In the genomic region with DNA sequence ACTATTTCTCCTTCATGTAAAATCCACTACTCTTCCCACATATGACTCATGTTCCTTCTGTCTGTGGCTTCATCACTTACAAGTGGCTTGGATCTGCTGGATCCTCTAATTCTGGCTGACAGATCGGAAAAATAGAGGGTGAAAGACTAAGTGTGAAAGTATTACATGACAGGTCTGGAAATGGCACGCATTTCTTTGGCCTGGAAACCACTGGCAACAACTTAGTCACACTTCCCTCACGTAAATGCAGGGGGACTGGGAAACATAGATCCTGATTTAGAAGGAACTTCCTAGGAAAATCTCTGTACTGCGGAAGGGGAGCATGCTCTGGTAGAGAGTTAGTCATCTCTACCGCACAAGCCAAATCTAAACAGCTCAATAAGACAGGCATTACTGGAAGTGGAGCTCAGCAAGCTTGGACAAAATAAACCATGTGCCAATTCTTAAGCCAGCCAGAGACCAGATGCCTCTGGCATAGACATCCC, we compare ENCODE assay signal across 10 cellular contexts.
DNase-seq lines count a peak whose midpoint lies in the region; ATAC-seq and TF ChIP-seq lines count a peak whose summit lies in the region.
"Had no signal": no experiment of that assay in that cellular context is flagged by ENCODE, and none has a peak within 500 bp of the region (broad histone marks: within the 10 kb centered on the region; RNA-seq: fewer than 3 reads in every experiment).

No MANE protein-coding gene starts in this region.

- H3K4me3 Mint-ChIP-seq in activated naive CD8-positive, alpha-beta T cell treated with anti-CD3 and anti-CD28 coated beads, Interleukin-2, amount 50 U/mL, for 24 hours, result no peak overlapping the region

- H3K27me3 Mint-ChIP-seq in activated naive CD8-positive, alpha-beta T cell treated with anti-CD3 and anti-CD28 coated beads, Interleukin-2, amount 50 U/mL, for 24 hours, result no peaks in the 10 kb centered on the region

- no peak overlapping the region for H3K27ac Mint-ChIP-seq in activated naive CD8-positive, alpha-beta T cell treated with anti-CD3 and anti-CD28 coated beads, Interleukin-2, amount 50 U/mL, for 24 hours

- no peaks in the 10 kb centered on the region for H3K36me3 Mint-ChIP-seq in activated naive CD8-positive, alpha-beta T cell treated with anti-CD3 and anti-CD28 coated beads, Interleukin-2, amount 50 U/mL, for 24 hours (ENCODE audit: low read depth)

- no peak for TF ChIP-seq CTCF in omental fat pad (IDR thresholded peaks at IDR 0.05)

- peak; percentile 4 for DNase-seq in Ammon's horn (ENCODE audit: low spot score)
- peak; percentile 5 for DNase-seq in RKO (ENCODE audit: low spot score)
- DNase-seq in fibroblast of gingiva (ENCODE audit: low read depth), result peak; percentile 98
- no peak for DNase-seq in omental fat pad (ENCODE audit: low spot score)
- no peak for DNase-seq in activated naive CD8-positive, alpha-beta T cell treated with anti-CD3 and anti-CD28 coated beads, Interleukin-2, amount 50 U/mL, for 24 hours
- DNase-seq in DMS53 treated with DMSO at 0.1 percent for 48 hours (lab: John Stamatoyannopoulos, UW; ENCODE audit: unreplicated experiment), result no peak
- DNase-seq: NCI-H2081 treated with DMSO at 0.1 percent for 48 hours, right lobe of liver had no signal

- H3K9me3 Mint-ChIP-seq in activated naive CD8-positive, alpha-beta T cell treated with anti-CD3 and anti-CD28 coated beads, Interleukin-2, amount 50 U/mL, for 24 hours, result no peaks in the 10 kb centered on the region

- H3K4me1 Mint-ChIP-seq in activated naive CD8-positive, alpha-beta T cell treated with anti-CD3 and anti-CD28 coated beads, Interleukin-2, amount 50 U/mL, for 24 hours, result no peaks in the 10 kb centered on the region

- ATAC-seq in omental fat pad (ENCODE audit: low FRiP score) (peak; percentile 81), HG02870 (IDR thresholded peaks at IDR 0.05; ENCODE audit: unreplicated experiment) (no peak), HG03135 (IDR thresholded peaks at IDR 0.05; ENCODE audit: unreplicated experiment) (no peak)
- ATAC-seq in activated naive CD8-positive, alpha-beta T cell treated with anti-CD3 and anti-CD28 coated beads, Interleukin-2, amount 50 U/mL, for 24 hours, result no peak

Comparison
In these comparisons a context has a peak if more than half of its experiments do, and no peak if none do; other contexts are left out.
1. DNase-seq: peak in Ammon's horn (single experiment), RKO (single experiment) and fibroblast of gingiva (single experiment); none in omental fat pad (single experiment), activated naive CD8-positive, alpha-beta T cell treated with anti-CD3 and anti-CD28 coated beads, Interleukin-2, amount 50 U/mL, for 24 hours (single experiment) and DMS53 treated with DMSO at 0.1 percent for 48 hours (single experiment).